8 cellular contexts compared by ENCODE assay signal in the genomic region with DNA sequence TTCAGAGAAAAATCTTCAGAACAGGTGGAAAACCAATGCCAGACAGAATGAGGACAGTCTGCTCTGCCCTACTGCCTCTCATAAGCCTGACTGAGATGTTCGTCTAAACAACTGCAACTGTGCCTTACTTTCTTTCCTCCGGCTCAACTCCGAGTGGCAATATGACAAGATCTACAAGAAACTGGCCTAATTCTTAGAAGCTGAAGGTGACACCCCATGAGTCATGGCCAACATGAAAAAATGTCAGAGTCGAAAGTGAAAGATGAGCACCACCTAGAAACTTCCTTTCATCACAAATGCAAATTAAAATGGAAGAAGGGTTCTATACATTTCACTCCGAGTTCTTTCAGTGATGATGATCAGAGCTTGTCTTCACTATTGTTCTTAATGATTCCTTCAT. TPM values are rescaled to one million over a fixed set of nuclear protein-coding genes. Genes with fewer than 3 reads are reported as not detected.
A peak's percentile ranks its signal among the peaks of the same experiment; 100 is the strongest.
DNase-seq lines count a peak whose midpoint lies in the region; ATAC-seq, FAIRE-seq and TF ChIP-seq lines count a peak whose summit lies in the region.

No MANE protein-coding gene starts in this region.

- peaks cover 29% of the 10 kb centered on the region for H3K36me3 Mint-ChIP-seq in activated B cell treated with CpG ODN at 0.5 μM for 24 hours (ENCODE audit: low read depth)

- intact Hi-C loops in activated B cell treated with CpG ODN at 0.5 μM for 24 hours (cut with micrococcal nuclease) = no loop called here

- CTCF ChIA-PET in activated B cell treated with CpG ODN at 0.5 μM for 24 hours (lab: Charles Lee) = no interaction called here

- peak; percentile 53 for TF ChIP-seq POLR2A in erythroblast (IDR thresholded peaks at IDR 0.05; ENCODE audit: low read length)

- DNase-seq in activated B cell treated with CpG ODN at 0.5 μM for 24 hours = no peak
- peak; percentile 91 to 94 for DNase-seq in erythroblast (lab: John Stamatoyannopoulos, UW)
- peak; percentile 61 to 80 for DNase-seq in stimulated activated naive CD8-positive, alpha-beta T cell treated with anti-CD3 and anti-CD28 coated beads, Interleukin-15, amount 100 ng/mL, for 72 hours
- no peak for DNase-seq in DMS 273 treated with DMSO at 0.1 percent for 48 hours (lab: John Stamatoyannopoulos, UW)
- no peak for DNase-seq in islet precursor cell
- no peak for DNase-seq in urothelium cell line (ENCODE audit: low spot score)

- H3K27ac Mint-ChIP-seq in activated B cell treated with CpG ODN at 0.5 μM for 24 hours = peak overlapping the region; percentile 67
- H3K27ac Mint-ChIP-seq in stimulated activated naive CD8-positive, alpha-beta T cell treated with anti-CD3 and anti-CD28 coated beads, Interleukin-15, amount 100 ng/mL, for 72 hours = peak overlapping the region; percentile 82 to 92

- peaks cover 27% of the 10 kb centered on the region for H3K4me1 Mint-ChIP-seq in activated B cell treated with CpG ODN at 0.5 μM for 24 hours
- H3K4me1 Mint-ChIP-seq in stimulated activated naive CD8-positive, alpha-beta T cell treated with anti-CD3 and anti-CD28 coated beads, Interleukin-15, amount 100 ng/mL, for 72 hours = peaks cover 79% of the 10 kb centered on the region

- FAIRE-seq in urothelium cell line (lab: Jason Lieb, UNC) = no peak

- no peak for TF ChIP-seq CTCF in activated B cell treated with CpG ODN at 0.5 μM for 24 hours (IDR thresholded peaks at IDR 0.05)

- H3K9me3 Mint-ChIP-seq in activated B cell treated with CpG ODN at 0.5 μM for 24 hours = no peaks in the 10 kb centered on the region
- H3K9me3 Mint-ChIP-seq in stimulated activated naive CD8-positive, alpha-beta T cell treated with anti-CD3 and anti-CD28 coated beads, Interleukin-15, amount 100 ng/mL, for 72 hours = no peaks in the 10 kb centered on the region

- H3K27me3 Mint-ChIP-seq in activated B cell treated with CpG ODN at 0.5 μM for 24 hours = no peaks in the 10 kb centered on the region
- H3K27me3 Mint-ChIP-seq in stimulated activated naive CD8-positive, alpha-beta T cell treated with anti-CD3 and anti-CD28 coated beads, Interleukin-15, amount 100 ng/mL, for 72 hours = no peaks in the 10 kb centered on the region

- ATAC-seq in GM19025 (IDR thresholded peaks at IDR 0.05; ENCODE audit: low read depth, unreplicated experiment) = peak; percentile 83
- ATAC-seq in HG03097 (IDR thresholded peaks at IDR 0.05; ENCODE audit: low FRiP score, unreplicated experiment) = peak; percentile 56
- peak; percentile 80 for ATAC-seq in activated B cell treated with CpG ODN at 0.5 μM for 24 hours (ENCODE audit: low read depth)
- peak; percentile 96 for ATAC-seq in stimulated activated naive CD8-positive, alpha-beta T cell treated with anti-CD3 and anti-CD28 coated beads, Interleukin-15, amount 100 ng/mL, for 72 hours

- peak overlapping the region; percentile 33 for H3K4me3 Mint-ChIP-seq in activated B cell treated with CpG ODN at 0.5 μM for 24 hours
- peak overlapping the region; percentile 57 to 79 for H3K4me3 Mint-ChIP-seq in stimulated activated naive CD8-positive, alpha-beta T cell treated with anti-CD3 and anti-CD28 coated beads, Interleukin-15, amount 100 ng/mL, for 72 hours

- POLR2A ChIA-PET in activated B cell treated with CpG ODN at 0.5 μM for 24 hours (lab: Charles Lee) = interaction anchor here (0.5 to 1.2 kb wide), 3 partner anchors 13 to 295 kb away, joined by 3 to 7 read pairs (median 4); partner anchors contain the start of genes DYNLT2B and PCYT1A

RNA-seq across cellular contexts. Expression of gene PCYT1A, which starts 12.9 kb away (rescaled TPM):
- total RNA-seq in activated B cell treated with CpG ODN at 0.5 μM for 24 hours = 54.6 and 58.8 TPM in 2 replicates

RNA-seq across cellular contexts. Expression of gene DYNLT2B, which starts 43.5 kb away (rescaled TPM):
- total RNA-seq in activated B cell treated with CpG ODN at 0.5 μM for 24 hours = 5.1 and 5.2 TPM in 2 replicates

RNA-seq across cellular contexts. Expression of gene SLC51A, which starts 58.3 kb away (rescaled TPM):
- not detected in 2 replicates for total RNA-seq in activated B cell treated with CpG ODN at 0.5 μM for 24 hours

Comparison
In these comparisons a context has a peak if more than half of its experiments do, and no peak if none do; other contexts are left out.
1. DNase-seq: peak in erythroblast (2 of 2) and stimulated activated naive CD8-positive, alpha-beta T cell treated with anti-CD3 and anti-CD28 coated beads, Interleukin-15, amount 100 ng/mL, for 72 hours (2 of 2); none in activated B cell treated with CpG ODN at 0.5 μM for 24 hours (single experiment), DMS 273 treated with DMSO at 0.1 percent for 48 hours (single experiment), islet precursor cell (single experiment) and urothelium cell line (single experiment).
2. Peak in every context shown above with its lines, with median percentiles within 50 percentile points of each other: ATAC-seq.